Comparison of ENCODE assay signal across 8 cellular contexts in the genomic region with DNA sequence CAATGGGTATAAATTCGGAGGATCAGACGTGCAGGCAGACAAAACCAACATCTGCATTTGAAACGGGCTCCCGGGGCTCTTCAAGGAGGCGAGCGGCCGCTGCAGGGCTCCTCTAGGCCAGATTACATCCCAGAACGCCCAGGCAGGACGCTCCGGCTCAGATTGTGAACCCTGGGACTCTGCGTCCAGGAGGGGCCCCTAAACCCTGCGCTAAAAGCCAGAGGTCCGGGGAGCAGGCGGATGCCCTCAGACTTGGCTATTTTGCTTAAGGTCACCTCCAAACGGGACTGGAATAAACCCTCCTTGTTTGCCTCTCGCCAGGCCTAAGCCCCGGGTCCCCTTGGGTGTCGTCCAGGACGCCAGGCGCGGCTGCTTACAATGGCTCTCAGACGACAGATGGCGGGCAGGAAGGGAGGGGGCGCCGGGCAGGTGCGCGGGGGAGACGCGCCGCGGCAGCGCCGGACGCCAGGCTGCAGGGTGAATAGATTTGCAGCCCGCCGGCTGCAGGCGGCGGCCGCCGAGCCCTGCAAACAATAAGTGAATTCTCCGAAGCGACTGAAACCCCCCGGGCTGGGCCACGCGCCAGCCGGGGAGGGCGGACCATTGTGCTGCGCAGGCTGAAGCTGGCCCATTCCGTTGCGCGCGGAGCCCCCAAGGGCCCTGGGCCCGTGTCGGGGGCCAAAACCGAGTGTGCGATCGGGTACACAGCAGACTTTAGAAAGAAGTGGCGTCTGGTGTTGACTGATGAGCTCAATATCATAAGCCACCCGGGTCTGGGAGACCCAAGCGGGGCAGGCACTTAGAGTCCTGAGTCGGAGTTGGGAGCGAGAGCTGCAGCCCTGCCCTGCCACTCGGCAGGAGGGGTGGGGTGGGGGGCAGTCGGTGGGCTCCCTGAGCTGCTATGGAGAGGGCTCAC. TPM values are rescaled to one million over a fixed set of nuclear protein-coding genes. Genes with fewer than 3 reads are reported as not detected.
A peak's percentile ranks its signal among the peaks of the same experiment; 100 is the strongest.
DNase-seq lines count a peak whose midpoint lies in the region; ATAC-seq and TF ChIP-seq lines count a peak whose summit lies in the region.

No MANE protein-coding gene starts in this region.

- DNase-seq in SJCRH30: peak; percentile 79 to 84
- DNase-seq in heart left ventricle: peak; percentile 61 to 75 (median 66)
- DNase-seq in posterior cingulate gyrus: peak; percentile 62 to 97 (median 82)
- no peak for DNase-seq in dedifferentiated amniotic fluid mesenchymal stem cell (ENCODE audit: extremely low spot score)
- DNase-seq in immature natural killer cell: no peak

- no peaks in the 10 kb centered on the region for H3K4me1 Mint-ChIP-seq in immature natural killer cell

- peaks cover 9 to 14% (median 10%) of the 10 kb centered on the region in 3 donors for H3K27me3 Mint-ChIP-seq in immature natural killer cell (ENCODE audit: low read depth in 3 of 3)

- intact Hi-C loops in heart left ventricle (cut with DNase I): loop anchor here in 3 of 10 donors (5.0 kb wide), 3 partner anchors 41 to 51 kb away; no protein-coding TSS in a partner anchor
- intact Hi-C loops in posterior cingulate gyrus (cut with DNase I): loop anchor here (2.0 to 5.0 kb wide), 2 partner anchors 32 to 41 kb away; a partner anchor contains a TSS

- H3K9me3 ChIP-seq in HUES6 (ENCODE audit: control insufficient read depth, insufficient read depth, low read depth, low read length) (peaks cover 28% of the 10 kb centered on the region), SJCRH30 (replicated peaks) (peaks cover 8% of the 10 kb centered on the region), heart left ventricle (peaks cover 0 to 10% (median 0%) of the 10 kb centered on the region in 12 donors)

- ATAC-seq in heart left ventricle: peak in 3 of 4 donors; percentile 68 to 80 (median 68)
- no peak for ATAC-seq in HG02798 (IDR thresholded peaks at IDR 0.05; ENCODE audit: poor library complexity, unreplicated experiment)
- ATAC-seq in HG02678 (IDR thresholded peaks at IDR 0.05; ENCODE audit: unreplicated experiment): no peak

- H3K27ac ChIP-seq in HUES6 (ENCODE audit: low read depth, low read length) (peak overlapping the region; percentile 84; the same call in 1 of the 2 replicates), SJCRH30 (peak overlapping the region; percentile 69), heart left ventricle (peak overlapping the region in 5 of 12 donors; percentile 2 to 42 (median 35))

- H3K36me3 ChIP-seq in HUES6 (ENCODE audit: control insufficient read depth, insufficient read depth, low read length) (no peaks in the 10 kb centered on the region), SJCRH30 (no peaks in the 10 kb centered on the region), heart left ventricle (no peaks in the 10 kb centered on the region)

- WGBS in heart left ventricle, 4 donors: 3 to 6% (median 5%) methylated on average over 39 to 64 of the region's 64 CpGs

- H3K27ac Mint-ChIP-seq in immature natural killer cell: no peak overlapping the region

- H3K4me3 ChIP-seq in HUES6 (ENCODE audit: low read depth, low read length) (peak overlapping the region; percentile 74), SJCRH30 (peak overlapping the region; percentile 51), heart left ventricle (peak overlapping the region; percentile 20 to 62 (median 51))

- H3K9ac ChIP-seq in HUES6 (ENCODE audit: low read length): peak overlapping the region; percentile 91

- TF ChIP-seq POLR2A in heart left ventricle (IDR thresholded peaks at IDR 0.05): no peak

- peak in 1 of 12 donors; percentile 1 for TF ChIP-seq CTCF in heart left ventricle (IDR thresholded peaks at IDR 0.05)

- no peak overlapping the region for H3K4me3 Mint-ChIP-seq in immature natural killer cell

- no peaks in the 10 kb centered on the region for H3K36me3 Mint-ChIP-seq in immature natural killer cell

- no peaks in the 10 kb centered on the region for H3K9me3 Mint-ChIP-seq in immature natural killer cell

- H3K4me1 ChIP-seq in HUES6 (ENCODE audit: control insufficient read depth, insufficient read depth, low read length) (peaks cover 51% of the 10 kb centered on the region), SJCRH30 (peaks cover 10% of the 10 kb centered on the region; the same call in 1 of the 2 replicates), heart left ventricle (peaks cover 0 to 18% (median 11%) of the 10 kb centered on the region in 12 donors)

- H3K27me3 ChIP-seq in HUES6 (ENCODE audit: control insufficient read depth, insufficient read depth, low read length) (peaks cover 48% of the 10 kb centered on the region), SJCRH30 (no peaks in the 10 kb centered on the region), heart left ventricle (peaks cover 0 to 20% (median 0%) of the 10 kb centered on the region in 9 donors)

RNA-seq across cellular contexts. Expression of a gene that starts 32.3 kb away (rescaled TPM):
- 18.8 and 19.0 TPM in 2 replicates for total RNA-seq in SJCRH30 (2014; rRNA removed; shearing (Covaris generic))
- 100 to 1,000 TPM in 1 of 9 donors, 10 to 100 TPM in 8; 26.0 to 109 (median 50.0) TPM for total RNA-seq in heart left ventricle
- polyA plus RNA-seq in heart left ventricle: 10 to 100 TPM; 19.0 to 36.4 TPM
- polyA plus RNA-seq in immature natural killer cell: not detected

Comparison
In these comparisons a context has a peak if more than half of its experiments do, and no peak if none do; other contexts are left out.
1. DNase-seq: peak in SJCRH30 (2 of 2), heart left ventricle (5 of 5) and posterior cingulate gyrus (10 of 10); none in dedifferentiated amniotic fluid mesenchymal stem cell (single experiment) and immature natural killer cell (0 of 3).
2. ATAC-seq: peak in heart left ventricle (3 of 4); none in HG02798 (single experiment) and HG02678 (single experiment).
3. Peak in every context shown above with its lines, with median percentiles within 50 percentile points of each other: H3K4me3 ChIP-seq.